In genomic region chr14:70702154-70702553, GRCh38 we compare ENCODE assay signal across 28 cellular contexts.
"Had no signal": no experiment of that assay in that cellular context is flagged by ENCODE, and none has a peak within 500 bp of the region (broad histone marks: within the 10 kb centered on the region; RNA-seq: fewer than 3 reads in every experiment).

No MANE protein-coding gene starts in this region.

- H3K36me3 ChIP-seq: brain microvascular endothelial cell, gastrocnemius medialis, sigmoid colon, suprapubic skin, tibial nerve, uterus had no signal

- H3K27me3 Mint-ChIP-seq: activated CD4-positive, alpha-beta memory T cell treated with anti-CD3 and anti-CD28 coated beads for 36 hours; stimulated activated naive B cell treated with anti-CD40 and anti-IgM and Interleukin-4, amounts not matched to agents 10 μg/mL and 1 μg/mL and 100 μg/mL, for 72 hours had no signal

- H3K4me1 ChIP-seq: gastrocnemius medialis, sigmoid colon, tibial nerve, uterus had no signal

- H3K27ac Mint-ChIP-seq: activated CD4-positive, alpha-beta memory T cell treated with anti-CD3 and anti-CD28 coated beads for 36 hours; activated CD4-positive, alpha-beta T cell treated with anti-CD3 and anti-CD28 coated beads, Interleukin-2, amount 10 ng/mL, durations not matched to agents 24 days and 14 days; activated naive CD4-positive, alpha-beta T cell treated with anti-CD3 and anti-CD28 coated beads, Interleukin-2, amount 10 ng/mL, durations not matched to agents 7 days and 5 days; activated naive CD8-positive, alpha-beta T cell treated with anti-CD3 and anti-CD28 coated beads, Interleukin-2, amount 10 ng/mL, durations not matched to agents 7 days and 5 days; nephron; progenitor cell of endocrine pancreas; stimulated activated naive B cell treated with anti-CD40 and anti-IgM and Interleukin-4, amounts not matched to agents 10 μg/mL and 1 μg/mL and 100 μg/mL, for 72 hours had no signal

- DNase-seq: activated CD4-positive, alpha-beta memory T cell treated with anti-CD3 and anti-CD28 coated beads for 36 hours; activated CD4-positive, alpha-beta T cell treated with anti-CD3 and anti-CD28 coated beads, Interleukin-2, amount 10 ng/mL, durations not matched to agents 24 days and 14 days; activated CD4-positive, CD25-positive, alpha-beta regulatory T cell treated with anti-CD3 and anti-CD28 coated beads, Interleukin-2, amount 50 U/mL, for 72 hours; activated CD8-positive, alpha-beta memory T cell treated with anti-CD3 and anti-CD28 coated beads, Interleukin-2, amount 50 U/mL, for 4 hours; activated gamma-delta T cell; activated naive CD4-positive, alpha-beta T cell treated with anti-CD3 and anti-CD28 coated beads, Interleukin-2, amount 10 ng/mL, durations not matched to agents 7 days and 5 days; activated naive CD8-positive, alpha-beta T cell treated with anti-CD3 and anti-CD28 coated beads, Interleukin-2, amount 10 ng/mL, durations not matched to agents 7 days and 5 days; activated T-cell treated with anti-CD3 and anti-CD28 coated beads, Interleukin-2, amount 50 U/mL, for 1 hour; brain microvascular endothelial cell; gastrocnemius medialis; glutamatergic neuron; islet precursor cell; left colon; mucosa of descending colon; sigmoid colon; small intestine; stimulated activated CD4-positive, alpha-beta T cell treated with anti-CD3 and anti-CD28 coated beads, Interleukin-4, amount 100 ng/mL, for 4 hours; stimulated activated CD8-positive, alpha-beta memory T cell treated with anti-CD3 and anti-CD28 coated beads, Interleukin-4, amount 100 ng/mL, for 48 hours; stimulated activated naive B cell treated with anti-CD40 and anti-IgM and Interleukin-4, amounts not matched to agents 10 μg/mL and 1 μg/mL and 100 μg/mL, for 72 hours; T-helper 2 cell; uterus had no signal

- H3K4me1 Mint-ChIP-seq: activated naive CD4-positive, alpha-beta T cell treated with anti-CD3 and anti-CD28 coated beads, Interleukin-2, amount 10 ng/mL, durations not matched to agents 7 days and 5 days; nephron had no signal

- H3K27me3 ChIP-seq: brain microvascular endothelial cell, gastrocnemius medialis, suprapubic skin, tibial nerve, uterus had no signal

- H3K9me3 ChIP-seq: gastrocnemius medialis, mucosa of descending colon, sigmoid colon, suprapubic skin, tibial nerve, uterus had no signal

- FAIRE-seq: astrocyte, small intestine had no signal

- H3K27ac ChIP-seq: brain microvascular endothelial cell, coronary artery, gastrocnemius medialis, sigmoid colon, suprapubic skin, tibial nerve, uterus had no signal

- H3K4me3 Mint-ChIP-seq: activated CD4-positive, alpha-beta memory T cell treated with anti-CD3 and anti-CD28 coated beads for 36 hours; activated CD4-positive, alpha-beta T cell treated with anti-CD3 and anti-CD28 coated beads, Interleukin-2, amount 10 ng/mL, durations not matched to agents 24 days and 14 days; activated naive CD4-positive, alpha-beta T cell treated with anti-CD3 and anti-CD28 coated beads, Interleukin-2, amount 10 ng/mL, durations not matched to agents 7 days and 5 days; activated naive CD8-positive, alpha-beta T cell treated with anti-CD3 and anti-CD28 coated beads, Interleukin-2, amount 10 ng/mL, durations not matched to agents 7 days and 5 days; nephron; stimulated activated naive B cell treated with anti-CD40 and anti-IgM and Interleukin-4, amounts not matched to agents 10 μg/mL and 1 μg/mL and 100 μg/mL, for 72 hours had no signal

- H3K9me3 Mint-ChIP-seq: activated CD4-positive, alpha-beta memory T cell treated with anti-CD3 and anti-CD28 coated beads for 36 hours; activated CD4-positive, alpha-beta T cell treated with anti-CD3 and anti-CD28 coated beads, Interleukin-2, amount 10 ng/mL, durations not matched to agents 24 days and 14 days; activated naive CD4-positive, alpha-beta T cell treated with anti-CD3 and anti-CD28 coated beads, Interleukin-2, amount 10 ng/mL, durations not matched to agents 7 days and 5 days; activated naive CD8-positive, alpha-beta T cell treated with anti-CD3 and anti-CD28 coated beads, Interleukin-2, amount 10 ng/mL, durations not matched to agents 7 days and 5 days; nephron; stimulated activated naive B cell treated with anti-CD40 and anti-IgM and Interleukin-4, amounts not matched to agents 10 μg/mL and 1 μg/mL and 100 μg/mL, for 72 hours had no signal

- H3K4me3 ChIP-seq: coronary artery, gastrocnemius medialis, lung, mucosa of descending colon, sigmoid colon, suprapubic skin, tibial nerve, uterus had no signal

- ATAC-seq: gastrocnemius medialis; left colon; mucosa of descending colon; stimulated activated naive B cell treated with anti-CD40 and anti-IgM and Interleukin-4, amounts not matched to agents 10 μg/mL and 1 μg/mL and 100 μg/mL, for 72 hours had no signal

- H3K36me3 Mint-ChIP-seq: activated CD4-positive, alpha-beta memory T cell treated with anti-CD3 and anti-CD28 coated beads for 36 hours; activated naive CD4-positive, alpha-beta T cell treated with anti-CD3 and anti-CD28 coated beads, Interleukin-2, amount 10 ng/mL, durations not matched to agents 7 days and 5 days; activated naive CD8-positive, alpha-beta T cell treated with anti-CD3 and anti-CD28 coated beads, Interleukin-2, amount 10 ng/mL, durations not matched to agents 7 days and 5 days had no signal
